ENCODE assay signal across 19 cellular contexts in the genomic region with DNA sequence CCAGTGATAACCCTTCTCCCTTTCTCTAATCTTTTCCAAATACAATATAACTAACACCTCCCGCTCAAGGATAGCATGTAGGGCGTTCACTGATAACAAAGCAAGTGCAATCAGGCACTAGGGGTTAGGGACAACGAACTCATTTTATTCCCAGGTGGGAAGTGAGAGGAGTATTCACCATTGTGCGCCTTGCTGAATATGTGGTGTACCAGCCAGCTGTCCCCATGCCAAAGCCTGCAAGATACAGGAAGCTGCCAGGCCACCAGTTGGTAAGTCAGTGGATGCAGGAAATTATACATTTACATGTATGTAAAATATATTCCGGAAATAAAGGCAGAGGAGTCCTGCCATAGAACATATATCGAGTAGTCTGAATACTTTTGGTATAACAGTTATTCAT.
"Had no signal": no experiment of that assay in that cellular context is flagged by ENCODE, and none has a peak within 500 bp of the region (broad histone marks: within the 10 kb centered on the region; RNA-seq: fewer than 3 reads in every experiment).

No MANE protein-coding gene starts in this region.

- H3K4me3 ChIP-seq: esophagus muscularis mucosa, gastroesophageal sphincter, psoas muscle, right lobe of liver had no signal

- H3K27ac Mint-ChIP-seq: dendritic cell treated with granulocyte-macrophage colony-stimulating factor and Interleukin-4, amounts not matched to agents 40 ng/mL and 50 ng/mL, for 4 days; effector memory CD8-positive, alpha-beta T cell; naive thymus-derived CD8-positive, alpha-beta T cell; stimulated activated naive B cell treated with anti-CD40 and anti-IgM and Interleukin-4, amounts not matched to agents 10 μg/mL and 1 μg/mL and 100 μg/mL, for 72 hours; stimulated activated naive CD8-positive, alpha-beta T cell treated with anti-CD3 and anti-CD28 coated beads, Interleukin-15, amount 100 ng/mL, for 72 hours; type B pancreatic cell had no signal

- H3K9me3 ChIP-seq: esophagus muscularis mucosa, gastroesophageal sphincter, neutrophil, psoas muscle, right lobe of liver had no signal

- ATAC-seq: effector memory CD8-positive, alpha-beta T cell; gastroesophageal sphincter; left cardiac atrium; naive thymus-derived CD8-positive, alpha-beta T cell; psoas muscle; right lobe of liver; stimulated activated naive B cell treated with anti-CD40 and anti-IgM and Interleukin-4, amounts not matched to agents 10 μg/mL and 1 μg/mL and 100 μg/mL, for 72 hours; stimulated activated naive CD8-positive, alpha-beta T cell treated with anti-CD3 and anti-CD28 coated beads, Interleukin-15, amount 100 ng/mL, for 72 hours had no signal

- H3K9me3 Mint-ChIP-seq: dendritic cell treated with granulocyte-macrophage colony-stimulating factor and Interleukin-4, amounts not matched to agents 40 ng/mL and 50 ng/mL, for 4 days; effector memory CD8-positive, alpha-beta T cell; naive thymus-derived CD8-positive, alpha-beta T cell; stimulated activated naive CD8-positive, alpha-beta T cell treated with anti-CD3 and anti-CD28 coated beads, Interleukin-15, amount 100 ng/mL, for 72 hours; type B pancreatic cell had no signal

- H3K36me3 Mint-ChIP-seq: naive thymus-derived CD8-positive, alpha-beta T cell; type B pancreatic cell had no signal

- H3K4me1 Mint-ChIP-seq: stimulated activated naive CD8-positive, alpha-beta T cell treated with anti-CD3 and anti-CD28 coated beads, Interleukin-15, amount 100 ng/mL, for 72 hours had no signal

- H3K4me3 Mint-ChIP-seq: dendritic cell treated with granulocyte-macrophage colony-stimulating factor and Interleukin-4, amounts not matched to agents 40 ng/mL and 50 ng/mL, for 4 days; effector memory CD8-positive, alpha-beta T cell; naive thymus-derived CD8-positive, alpha-beta T cell; stimulated activated naive B cell treated with anti-CD40 and anti-IgM and Interleukin-4, amounts not matched to agents 10 μg/mL and 1 μg/mL and 100 μg/mL, for 72 hours; stimulated activated naive CD8-positive, alpha-beta T cell treated with anti-CD3 and anti-CD28 coated beads, Interleukin-15, amount 100 ng/mL, for 72 hours; type B pancreatic cell had no signal

- H3K27me3 Mint-ChIP-seq: effector memory CD8-positive, alpha-beta T cell; naive thymus-derived CD8-positive, alpha-beta T cell; stimulated activated naive CD8-positive, alpha-beta T cell treated with anti-CD3 and anti-CD28 coated beads, Interleukin-15, amount 100 ng/mL, for 72 hours; type B pancreatic cell had no signal

- DNase-seq: effector memory CD8-positive, alpha-beta T cell; glutamatergic neuron; kidney; left cardiac atrium; naive thymus-derived CD8-positive, alpha-beta T cell; psoas muscle; retina; right lobe of liver; stimulated activated CD4-positive, alpha-beta T cell treated with anti-CD3 and anti-CD28 coated beads, Interleukin-2, amount 100 ng/mL, for 24 hours; stimulated activated CD4-positive, alpha-beta T cell treated with anti-CD3 and anti-CD28 coated beads, Interleukin-4, amount 100 ng/mL, for 4 hours; stimulated activated naive B cell treated with anti-CD40 and anti-IgM and Interleukin-4, amounts not matched to agents 10 μg/mL and 1 μg/mL and 100 μg/mL, for 72 hours; stimulated activated naive CD8-positive, alpha-beta T cell treated with anti-CD3 and anti-CD28 coated beads, Interleukin-15, amount 100 ng/mL, for 72 hours; substantia nigra had no signal

- H3K27ac ChIP-seq: epithelial cell of prostate, esophagus muscularis mucosa, gastroesophageal sphincter, neutrophil, psoas muscle, right lobe of liver had no signal

- H3K27me3 ChIP-seq: esophagus muscularis mucosa, gastroesophageal sphincter, neutrophil, right lobe of liver had no signal

- H3K4me1 ChIP-seq: esophagus muscularis mucosa, gastroesophageal sphincter, psoas muscle, right lobe of liver had no signal

- H3K36me3 ChIP-seq: esophagus muscularis mucosa, gastroesophageal sphincter, neutrophil, right lobe of liver had no signal
